In genomic region chr9:110258671-110259070, GRCh38 we compare ENCODE assay signal across 1 cellular context.
TF ChIP-seq lines count a peak whose summit lies in the region.

No MANE protein-coding gene starts in this region.

TF ChIP-seq in HCT116, 20 proteins besides CTCF, POLR2A, EP300 and RAD21:
- TF ChIP-seq ZBTB33 (IDR thresholded peaks at IDR 0.05; ENCODE audit: extremely low read depth, insufficient replicate concordance, low read length): no peak
- TF ChIP-seq TCF7L2 (IDR thresholded peaks at IDR 0.05; ENCODE audit: borderline replicate concordance, extremely low read depth, insufficient read depth, insufficient read length): no peak
- TF ChIP-seq SRF (IDR thresholded peaks at IDR 0.05; ENCODE audit: low read depth): no peak
- no peak for TF ChIP-seq ELF1 (IDR thresholded peaks at IDR 0.05; ENCODE audit: borderline replicate concordance, low read depth)
- no peak for TF ChIP-seq EGR1 (IDR thresholded peaks at IDR 0.05; ENCODE audit: low read depth)
- no peak for TF ChIP-seq CEBPB (IDR thresholded peaks at IDR 0.05; ENCODE audit: low read depth)
- no peak for TF ChIP-seq ZFX (IDR thresholded peaks at IDR 0.05)
- no peak for TF ChIP-seq EZH2phosphoT487 (IDR thresholded peaks at IDR 0.05; ENCODE audit: borderline replicate concordance)
- TF ChIP-seq JUND (IDR thresholded peaks at IDR 0.05): no peak
- no peak for TF ChIP-seq CBX3 (IDR thresholded peaks at IDR 0.05; ENCODE audit: low read depth)
